In the genomic region with DNA sequence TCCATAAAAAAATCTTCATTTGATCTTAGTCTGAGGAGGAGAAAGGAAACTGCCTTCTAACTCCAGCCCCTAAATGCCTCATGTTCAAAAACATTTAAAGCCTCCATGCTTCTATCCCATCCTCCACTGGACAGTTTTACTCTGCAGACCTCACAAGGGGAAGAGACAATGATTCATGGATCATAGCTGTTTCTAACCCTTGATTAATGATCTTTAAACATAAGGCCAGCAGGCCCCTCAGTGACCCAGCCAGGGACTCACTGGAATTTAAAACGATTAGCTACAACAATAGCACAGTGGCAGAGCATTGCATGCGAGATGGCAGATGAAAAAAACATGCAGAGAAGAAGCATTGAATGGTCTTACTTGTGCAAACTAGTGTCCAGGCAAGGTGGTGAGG, we compare ENCODE assay signal across 22 cellular contexts.
"Had no signal": no experiment of that assay in that cellular context is flagged by ENCODE, and none has a peak within 500 bp of the region (broad histone marks: within the 10 kb centered on the region; RNA-seq: fewer than 3 reads in every experiment).

No MANE protein-coding gene starts in this region.

- H3K27me3 Mint-ChIP-seq: activated CD4-positive, alpha-beta T cell treated with anti-CD3 and anti-CD28 coated beads, Interleukin-2, amount 10 ng/mL, durations not matched to agents 24 days and 14 days; activated naive CD8-positive, alpha-beta T cell; naive B cell had no signal

- H3K27me3 ChIP-seq: body of pancreas, esophagus squamous epithelium, foreskin keratinocyte, thyroid gland, vagina had no signal

- H2AFZ ChIP-seq: parathyroid adenoma had no signal

- H3K27ac Mint-ChIP-seq: activated CD4-positive, alpha-beta T cell treated with anti-CD3 and anti-CD28 coated beads, Interleukin-2, amount 10 ng/mL, durations not matched to agents 24 days and 14 days; activated naive CD8-positive, alpha-beta T cell; T-helper 2 cell treated with Interferon-gamma antibody and Interleukin-4, amounts not matched to agents 5 μg/mL and 100 μg/mL, for 36 hours had no signal

- ATAC-seq: body of pancreas; foreskin keratinocyte; left cardiac atrium; lower lobe of right lung; stimulated activated effector memory CD8-positive, alpha-beta T cell treated with anti-CD3 and anti-CD28 coated beads, Interleukin-12 subunit alpha, Interleukin-12 subunit beta, amount 100 ng/mL, for 72 hours had no signal

- H3K27ac ChIP-seq: body of pancreas, coronary artery, esophagus squamous epithelium, foreskin keratinocyte, lower lobe of right lung, parathyroid adenoma, thyroid gland, vagina had no signal

- H3K9me3 ChIP-seq: body of pancreas, esophagus squamous epithelium, lower lobe of right lung, thyroid gland, vagina had no signal

- H3K4me3 Mint-ChIP-seq: activated CD4-positive, alpha-beta T cell treated with anti-CD3 and anti-CD28 coated beads, Interleukin-2, amount 10 ng/mL, durations not matched to agents 24 days and 14 days; activated naive CD8-positive, alpha-beta T cell; stimulated activated effector memory CD8-positive, alpha-beta T cell treated with anti-CD3 and anti-CD28 coated beads, Interleukin-12 subunit alpha, Interleukin-12 subunit beta, amount 100 ng/mL, for 72 hours; T-helper 2 cell treated with Interferon-gamma antibody and Interleukin-4, amounts not matched to agents 5 μg/mL and 100 μg/mL, for 36 hours had no signal

- H3K9ac ChIP-seq: parathyroid adenoma had no signal

- H3K4me3 ChIP-seq: body of pancreas, coronary artery, esophagus squamous epithelium, lower lobe of right lung, thyroid gland, vagina had no signal

- H3K4me1 ChIP-seq: foreskin keratinocyte had no signal

- DNase-seq: activated CD4-positive, alpha-beta T cell treated with anti-CD3 and anti-CD28 coated beads, Interleukin-2, amount 10 ng/mL, durations not matched to agents 24 days and 14 days; activated CD4-positive, CD25-positive, alpha-beta regulatory T cell; activated CD8-positive, alpha-beta memory T cell treated with anti-CD3 and anti-CD28 coated beads, Interleukin-2, amount 50 U/mL, for 48 hours; activated gamma-delta T cell treated with Interleukin-2 at 50 U/mL for 16 hours; amniotic stem cell; body of pancreas; central memory CD4-positive, alpha-beta T cell; effector CD4-positive, alpha-beta T cell; esophagus squamous epithelium; foreskin keratinocyte; head of caudate nucleus; left cardiac atrium; lower lobe of right lung; midbrain; naive B cell; thyroid gland had no signal

- H3K9me3 Mint-ChIP-seq: activated CD4-positive, alpha-beta T cell treated with anti-CD3 and anti-CD28 coated beads, Interleukin-2, amount 10 ng/mL, durations not matched to agents 24 days and 14 days; naive B cell; stimulated activated effector memory CD8-positive, alpha-beta T cell treated with anti-CD3 and anti-CD28 coated beads, Interleukin-12 subunit alpha, Interleukin-12 subunit beta, amount 100 ng/mL, for 72 hours; T-helper 2 cell treated with Interferon-gamma antibody and Interleukin-4, amounts not matched to agents 5 μg/mL and 100 μg/mL, for 36 hours had no signal
